Comparison of ENCODE assay signal across 20 cellular contexts in genomic region chr4:107220976-107221375, GRCh38.
"Had no signal": no experiment of that assay in that cellular context is flagged by ENCODE, and none has a peak within 500 bp of the region (broad histone marks: within the 10 kb centered on the region; RNA-seq: fewer than 3 reads in every experiment).

No MANE protein-coding gene starts in this region.

- H3K36me3 ChIP-seq: esophagus muscularis mucosa, left ventricle myocardium inferior, lower lobe of right lung, right atrium auricular region, sigmoid colon, tibial artery, upper lobe of left lung, uterus had no signal

- H3K27ac ChIP-seq: epithelial cell of prostate, esophagus muscularis mucosa, left ventricle myocardium inferior, lower lobe of right lung, right atrium auricular region, sigmoid colon, tibial artery, upper lobe of left lung, uterus had no signal

- DNase-seq: central memory CD4-positive, alpha-beta T cell; cortex of kidney; effector memory CD4-positive, alpha-beta T cell; foreskin melanocyte; glutamatergic neuron; left cardiac atrium; left ventricle myocardium inferior; lower lobe of right lung; natural killer cell; posterior cingulate gyrus; sigmoid colon; small intestine; stimulated activated CD4-positive, alpha-beta T cell treated with anti-CD3 and anti-CD28 coated beads, Interleukin-4, amount 100 ng/mL, for 1 hour; tibial artery; upper lobe of left lung; uterus had no signal

- H3K4me1 ChIP-seq: esophagus muscularis mucosa, left ventricle myocardium inferior, lower lobe of right lung, right atrium auricular region, sigmoid colon, tibial artery, upper lobe of left lung, uterus had no signal

- H3K4me3 ChIP-seq: esophagus muscularis mucosa, left ventricle myocardium inferior, lower lobe of right lung, right atrium auricular region, sigmoid colon, tibial artery, upper lobe of left lung, uterus had no signal

- H3K9me3 ChIP-seq: esophagus muscularis mucosa, left ventricle myocardium inferior, lower lobe of right lung, right atrium auricular region, sigmoid colon, tibial artery, upper lobe of left lung, uterus had no signal

- H3K27me3 ChIP-seq: esophagus muscularis mucosa, right atrium auricular region, sigmoid colon, tibial artery, upper lobe of left lung, uterus had no signal

- FAIRE-seq: keratinocyte, small intestine had no signal
